19 cellular contexts compared by ENCODE assay signal in genomic region chr5:2370626-2371418, GRCh38.
"Had no signal": no experiment of that assay in that cellular context is flagged by ENCODE, and none has a peak within 500 bp of the region (broad histone marks: within the 10 kb centered on the region; RNA-seq: fewer than 3 reads in every experiment).

No MANE protein-coding gene starts in this region.

- H3K4me3 ChIP-seq: heart left ventricle, mucosa of descending colon, neural progenitor cell, psoas muscle, stomach, thyroid gland, uterus had no signal

- H3K27ac ChIP-seq: heart left ventricle, neural progenitor cell, parathyroid adenoma, psoas muscle, stomach, thyroid gland, uterus had no signal

- H3K4me1 ChIP-seq: heart left ventricle, neural progenitor cell, parathyroid adenoma, psoas muscle, stomach, thyroid gland, uterus had no signal

- H3K9me3 ChIP-seq: psoas muscle, thyroid gland, uterus had no signal

- H3K36me3 ChIP-seq: heart left ventricle, neural progenitor cell, stomach, thyroid gland, uterus had no signal

- ATAC-seq: heart left ventricle, mucosa of descending colon, psoas muscle, sciatic nerve had no signal

- H3K27me3 ChIP-seq: heart left ventricle, neural progenitor cell, thyroid gland, uterus had no signal

- DNase-seq: erythroblast; heart left ventricle; hippocampal formation; kidney glomerular epithelial cell; mucosa of descending colon; natural killer cell; occipital lobe; psoas muscle; retina; stimulated activated CD4-positive, alpha-beta T cell treated with anti-CD3 and anti-CD28 coated beads, Interleukin-2, amount 100 ng/mL, for 24 hours; stimulated activated CD4-positive, alpha-beta T cell treated with anti-CD3 and anti-CD28 coated beads, Interleukin-4, amount 100 ng/mL, for 4 hours; stimulated activated naive CD4-positive, alpha-beta T cell; stomach; substantia nigra; thyroid gland; uterus had no signal
